Comparison of ENCODE assay signal across 1 cellular context in the genomic region with DNA sequence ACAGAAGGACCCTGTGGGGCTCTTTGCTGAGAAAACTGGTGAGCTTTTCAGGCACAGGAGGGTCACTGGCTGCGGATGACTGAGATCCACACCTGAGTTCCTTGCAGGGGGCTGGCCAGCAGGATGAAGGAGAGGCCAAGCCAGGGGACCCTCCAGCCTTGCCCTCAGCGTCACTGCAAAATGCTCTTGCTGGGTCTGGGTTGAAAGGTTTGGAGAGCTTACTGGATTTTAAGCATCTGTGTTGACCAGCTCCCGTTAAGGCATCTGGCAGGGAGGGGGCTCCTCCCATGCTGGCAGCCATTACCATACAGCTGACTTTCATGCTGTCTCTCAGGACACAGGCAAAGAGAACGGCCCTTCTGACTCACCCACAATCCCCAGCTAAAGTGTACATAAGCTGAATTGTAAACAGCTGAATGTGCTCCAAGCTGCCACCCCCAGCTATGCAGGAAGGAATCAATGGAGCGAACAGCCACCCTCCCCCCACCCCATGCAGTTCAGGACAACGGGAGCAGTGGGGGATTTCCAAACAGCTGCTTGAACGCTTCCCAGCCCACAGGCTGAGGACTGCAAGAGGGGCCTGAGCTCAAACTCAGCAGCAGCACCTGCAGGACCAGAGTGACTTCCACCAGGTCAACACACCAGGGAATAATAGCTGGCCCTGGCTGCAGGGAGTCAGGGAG.
A peak's percentile ranks its signal among the peaks of the same experiment; 100 is the strongest.
TF ChIP-seq lines count a peak whose summit lies in the region.

No MANE protein-coding gene starts in this region.

TF ChIP-seq in K562, 482 proteins besides CTCF, POLR2A, EP300 and RAD21 (continued from another document):
- no peak for TF ChIP-seq ZNF197 (CRISPR knock-in tag; IDR thresholded peaks at IDR 0.05; ENCODE audit: low read depth)
- TF ChIP-seq SUPT5H (IDR thresholded peaks at IDR 0.05): no peak
- TF ChIP-seq YY1 (IDR thresholded peaks at IDR 0.05; ENCODE audit: borderline replicate concordance in 1 of 3, control insufficient read depth in 1 of 3, extremely low read depth in 1 of 3, insufficient read depth in 3 of 3, insufficient read length in 1 of 3, insufficient replicate concordance in 2 of 3, low read depth in 1 of 3, low read length in 2 of 3): peak in 2 of 3 experiments; percentile 39 to 47
- TF ChIP-seq POLR2G (IDR thresholded peaks at IDR 0.05; ENCODE audit: low read depth, low read length): 0 out of 2 replicates have a peak, but pooled peaks have one; percentile 9
- TF ChIP-seq SAP30 (IDR thresholded peaks at IDR 0.05; ENCODE audit: borderline replicate concordance, insufficient read depth, low read depth, low read length, poor library complexity, severe bottlenecking): no peak
- TF ChIP-seq, protein P1, sequence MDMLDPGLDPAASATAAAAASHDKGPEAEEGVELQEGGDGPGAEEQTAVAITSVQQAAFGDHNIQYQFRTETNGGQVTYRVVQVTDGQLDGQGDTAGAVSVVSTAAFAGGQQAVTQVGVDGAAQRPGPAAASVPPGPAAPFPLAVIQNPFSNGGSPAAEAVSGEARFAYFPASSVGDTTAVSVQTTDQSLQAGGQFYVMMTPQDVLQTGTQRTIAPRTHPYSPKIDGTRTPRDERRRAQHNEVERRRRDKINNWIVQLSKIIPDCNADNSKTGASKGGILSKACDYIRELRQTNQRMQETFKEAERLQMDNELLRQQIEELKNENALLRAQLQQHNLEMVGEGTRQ (CRISPR knock-in tag; IDR thresholded peaks at IDR 0.05): no peak
- TF ChIP-seq ZNF584 (CRISPR knock-in tag; IDR thresholded peaks at IDR 0.05; ENCODE audit: low read depth): no peak
- no peak for TF ChIP-seq TOE1 (IDR thresholded peaks at IDR 0.05; ENCODE audit: borderline replicate concordance)
- no peak for TF ChIP-seq TOE1 (CRISPR knock-in tag; IDR thresholded peaks at IDR 0.05; ENCODE audit: borderline replicate concordance, low read depth)
- TF ChIP-seq NBN (IDR thresholded peaks at IDR 0.05; ENCODE audit: low read depth): no peak
- TF ChIP-seq TFAM (CRISPR knock-in tag; conservative IDR thresholded peaks at IDR 0.05): no peak
- peak; percentile 45 for TF ChIP-seq RBBP5 (IDR thresholded peaks at IDR 0.05; ENCODE audit: borderline replicate concordance, insufficient read depth, low read length, poor library complexity, severe bottlenecking)
- TF ChIP-seq, protein P2, sequence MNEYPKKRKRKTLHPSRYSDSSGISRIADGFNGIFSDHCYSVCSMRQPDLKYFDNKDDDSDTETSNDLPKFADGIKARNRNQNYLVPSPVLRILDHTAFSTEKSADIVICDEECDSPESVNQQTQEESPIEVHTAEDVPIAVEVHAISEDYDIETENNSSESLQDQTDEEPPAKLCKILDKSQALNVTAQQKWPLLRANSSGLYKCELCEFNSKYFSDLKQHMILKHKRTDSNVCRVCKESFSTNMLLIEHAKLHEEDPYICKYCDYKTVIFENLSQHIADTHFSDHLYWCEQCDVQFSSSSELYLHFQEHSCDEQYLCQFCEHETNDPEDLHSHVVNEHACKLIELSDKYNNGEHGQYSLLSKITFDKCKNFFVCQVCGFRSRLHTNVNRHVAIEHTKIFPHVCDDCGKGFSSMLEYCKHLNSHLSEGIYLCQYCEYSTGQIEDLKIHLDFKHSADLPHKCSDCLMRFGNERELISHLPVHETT (CRISPR knock-in tag; conservative IDR thresholded peaks at IDR 0.05 in 1 of 2, IDR thresholded peaks at IDR 0.05 in 1 of 2): no peak
- no peak for TF ChIP-seq MCM2 (IDR thresholded peaks at IDR 0.05; ENCODE audit: low read depth)
- TF ChIP-seq, protein P3, sequence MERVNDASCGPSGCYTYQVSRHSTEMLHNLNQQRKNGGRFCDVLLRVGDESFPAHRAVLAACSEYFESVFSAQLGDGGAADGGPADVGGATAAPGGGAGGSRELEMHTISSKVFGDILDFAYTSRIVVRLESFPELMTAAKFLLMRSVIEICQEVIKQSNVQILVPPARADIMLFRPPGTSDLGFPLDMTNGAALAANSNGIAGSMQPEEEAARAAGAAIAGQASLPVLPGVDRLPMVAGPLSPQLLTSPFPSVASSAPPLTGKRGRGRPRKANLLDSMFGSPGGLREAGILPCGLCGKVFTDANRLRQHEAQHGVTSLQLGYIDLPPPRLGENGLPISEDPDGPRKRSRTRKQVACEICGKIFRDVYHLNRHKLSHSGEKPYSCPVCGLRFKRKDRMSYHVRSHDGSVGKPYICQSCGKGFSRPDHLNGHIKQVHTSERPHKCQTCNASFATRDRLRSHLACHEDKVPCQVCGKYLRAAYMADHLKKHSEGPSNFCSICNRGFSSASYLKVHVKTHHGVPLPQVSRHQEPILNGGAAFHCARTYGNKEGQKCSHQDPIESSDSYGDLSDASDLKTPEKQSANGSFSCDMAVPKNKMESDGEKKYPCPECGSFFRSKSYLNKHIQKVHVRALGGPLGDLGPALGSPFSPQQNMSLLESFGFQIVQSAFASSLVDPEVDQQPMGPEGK (CRISPR knock-in tag; IDR thresholded peaks at IDR 0.05; ENCODE audit: borderline replicate concordance): no peak
- no peak for TF ChIP-seq FUS (optimal IDR thresholded peaks at IDR 0.05; ENCODE audit: low read depth, low read length)
- TF ChIP-seq, protein P4, sequence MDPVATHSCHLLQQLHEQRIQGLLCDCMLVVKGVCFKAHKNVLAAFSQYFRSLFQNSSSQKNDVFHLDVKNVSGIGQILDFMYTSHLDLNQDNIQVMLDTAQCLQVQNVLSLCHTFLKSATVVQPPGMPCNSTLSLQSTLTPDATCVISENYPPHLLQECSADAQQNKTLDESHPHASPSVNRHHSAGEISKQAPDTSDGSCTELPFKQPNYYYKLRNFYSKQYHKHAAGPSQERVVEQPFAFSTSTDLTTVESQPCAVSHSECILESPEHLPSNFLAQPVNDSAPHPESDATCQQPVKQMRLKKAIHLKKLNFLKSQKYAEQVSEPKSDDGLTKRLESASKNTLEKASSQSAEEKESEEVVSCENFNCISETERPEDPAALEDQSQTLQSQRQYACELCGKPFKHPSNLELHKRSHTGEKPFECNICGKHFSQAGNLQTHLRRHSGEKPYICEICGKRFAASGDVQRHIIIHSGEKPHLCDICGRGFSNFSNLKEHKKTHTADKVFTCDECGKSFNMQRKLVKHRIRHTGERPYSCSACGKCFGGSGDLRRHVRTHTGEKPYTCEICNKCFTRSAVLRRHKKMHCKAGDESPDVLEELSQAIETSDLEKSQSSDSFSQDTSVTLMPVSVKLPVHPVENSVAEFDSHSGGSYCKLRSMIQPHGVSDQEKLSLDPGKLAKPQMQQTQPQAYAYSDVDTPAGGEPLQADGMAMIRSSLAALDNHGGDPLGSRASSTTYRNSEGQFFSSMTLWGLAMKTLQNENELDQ (CRISPR knock-in tag; IDR thresholded peaks at IDR 0.05; ENCODE audit: borderline replicate concordance): no peak
- TF ChIP-seq ZNF146 (CRISPR knock-in tag; IDR thresholded peaks at IDR 0.05; ENCODE audit: unreplicated experiment): no peak
- TF ChIP-seq, protein P5, sequence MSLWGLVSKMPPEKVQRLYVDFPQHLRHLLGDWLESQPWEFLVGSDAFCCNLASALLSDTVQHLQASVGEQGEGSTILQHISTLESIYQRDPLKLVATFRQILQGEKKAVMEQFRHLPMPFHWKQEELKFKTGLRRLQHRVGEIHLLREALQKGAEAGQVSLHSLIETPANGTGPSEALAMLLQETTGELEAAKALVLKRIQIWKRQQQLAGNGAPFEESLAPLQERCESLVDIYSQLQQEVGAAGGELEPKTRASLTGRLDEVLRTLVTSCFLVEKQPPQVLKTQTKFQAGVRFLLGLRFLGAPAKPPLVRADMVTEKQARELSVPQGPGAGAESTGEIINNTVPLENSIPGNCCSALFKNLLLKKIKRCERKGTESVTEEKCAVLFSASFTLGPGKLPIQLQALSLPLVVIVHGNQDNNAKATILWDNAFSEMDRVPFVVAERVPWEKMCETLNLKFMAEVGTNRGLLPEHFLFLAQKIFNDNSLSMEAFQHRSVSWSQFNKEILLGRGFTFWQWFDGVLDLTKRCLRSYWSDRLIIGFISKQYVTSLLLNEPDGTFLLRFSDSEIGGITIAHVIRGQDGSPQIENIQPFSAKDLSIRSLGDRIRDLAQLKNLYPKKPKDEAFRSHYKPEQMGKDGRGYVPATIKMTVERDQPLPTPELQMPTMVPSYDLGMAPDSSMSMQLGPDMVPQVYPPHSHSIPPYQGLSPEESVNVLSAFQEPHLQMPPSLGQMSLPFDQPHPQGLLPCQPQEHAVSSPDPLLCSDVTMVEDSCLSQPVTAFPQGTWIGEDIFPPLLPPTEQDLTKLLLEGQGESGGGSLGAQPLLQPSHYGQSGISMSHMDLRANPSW (CRISPR knock-in tag; IDR thresholded peaks at IDR 0.05): no peak
- no peak for TF ChIP-seq TEAD2 (tag; IDR thresholded peaks at IDR 0.05)
- peak; percentile 14; the same call in 1 of the 2 replicates for TF ChIP-seq JUND (IDR thresholded peaks at IDR 0.05; ENCODE audit: borderline replicate concordance, low read depth, low read length)
- no peak for TF ChIP-seq JUND (tag; IDR thresholded peaks at IDR 0.05; ENCODE audit: borderline replicate concordance, low read depth, low read length)
- TF ChIP-seq FOXK2 (conservative IDR thresholded peaks at IDR 0.05 in 1 of 2, IDR thresholded peaks at IDR 0.05 in 1 of 2; ENCODE audit: low read depth in 2 of 2): peak in 1 of 2 experiments; percentile 59; a peak in 2 of 4 replicates
- no peak for TF ChIP-seq SRSF3 (IDR thresholded peaks at IDR 0.05; ENCODE audit: insufficient read depth, low read length)
- TF ChIP-seq, protein P6, sequence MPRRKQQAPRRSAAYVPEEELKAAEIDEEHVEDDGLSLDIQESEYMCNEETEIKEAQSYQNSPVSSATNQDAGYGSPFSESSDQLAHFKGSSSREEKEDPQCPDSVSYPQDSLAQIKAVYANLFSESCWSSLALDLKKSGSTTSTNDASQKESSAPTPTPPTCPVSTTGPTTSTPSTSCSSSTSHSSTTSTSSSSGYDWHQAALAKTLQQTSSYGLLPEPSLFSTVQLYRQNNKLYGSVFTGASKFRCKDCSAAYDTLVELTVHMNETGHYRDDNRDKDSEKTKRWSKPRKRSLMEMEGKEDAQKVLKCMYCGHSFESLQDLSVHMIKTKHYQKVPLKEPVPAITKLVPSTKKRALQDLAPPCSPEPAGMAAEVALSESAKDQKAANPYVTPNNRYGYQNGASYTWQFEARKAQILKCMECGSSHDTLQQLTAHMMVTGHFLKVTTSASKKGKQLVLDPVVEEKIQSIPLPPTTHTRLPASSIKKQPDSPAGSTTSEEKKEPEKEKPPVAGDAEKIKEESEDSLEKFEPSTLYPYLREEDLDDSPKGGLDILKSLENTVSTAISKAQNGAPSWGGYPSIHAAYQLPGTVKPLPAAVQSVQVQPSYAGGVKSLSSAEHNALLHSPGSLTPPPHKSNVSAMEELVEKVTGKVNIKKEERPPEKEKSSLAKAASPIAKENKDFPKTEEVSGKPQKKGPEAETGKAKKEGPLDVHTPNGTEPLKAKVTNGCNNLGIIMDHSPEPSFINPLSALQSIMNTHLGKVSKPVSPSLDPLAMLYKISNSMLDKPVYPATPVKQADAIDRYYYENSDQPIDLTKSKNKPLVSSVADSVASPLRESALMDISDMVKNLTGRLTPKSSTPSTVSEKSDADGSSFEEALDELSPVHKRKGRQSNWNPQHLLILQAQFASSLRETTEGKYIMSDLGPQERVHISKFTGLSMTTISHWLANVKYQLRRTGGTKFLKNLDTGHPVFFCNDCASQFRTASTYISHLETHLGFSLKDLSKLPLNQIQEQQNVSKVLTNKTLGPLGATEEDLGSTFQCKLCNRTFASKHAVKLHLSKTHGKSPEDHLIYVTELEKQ (CRISPR knock-in tag; IDR thresholded peaks at IDR 0.05): no peak
- TF ChIP-seq KLF1 (tag; IDR thresholded peaks at IDR 0.05): no peak
- no peak for TF ChIP-seq CC2D1A (IDR thresholded peaks at IDR 0.05)
- TF ChIP-seq SMARCA4 (IDR thresholded peaks at IDR 0.05): no peak
- TF ChIP-seq ZNF444 (CRISPR knock-in tag; IDR thresholded peaks at IDR 0.05): no peak
